ENCODE assay signal across 8 cellular contexts in the genomic region with DNA sequence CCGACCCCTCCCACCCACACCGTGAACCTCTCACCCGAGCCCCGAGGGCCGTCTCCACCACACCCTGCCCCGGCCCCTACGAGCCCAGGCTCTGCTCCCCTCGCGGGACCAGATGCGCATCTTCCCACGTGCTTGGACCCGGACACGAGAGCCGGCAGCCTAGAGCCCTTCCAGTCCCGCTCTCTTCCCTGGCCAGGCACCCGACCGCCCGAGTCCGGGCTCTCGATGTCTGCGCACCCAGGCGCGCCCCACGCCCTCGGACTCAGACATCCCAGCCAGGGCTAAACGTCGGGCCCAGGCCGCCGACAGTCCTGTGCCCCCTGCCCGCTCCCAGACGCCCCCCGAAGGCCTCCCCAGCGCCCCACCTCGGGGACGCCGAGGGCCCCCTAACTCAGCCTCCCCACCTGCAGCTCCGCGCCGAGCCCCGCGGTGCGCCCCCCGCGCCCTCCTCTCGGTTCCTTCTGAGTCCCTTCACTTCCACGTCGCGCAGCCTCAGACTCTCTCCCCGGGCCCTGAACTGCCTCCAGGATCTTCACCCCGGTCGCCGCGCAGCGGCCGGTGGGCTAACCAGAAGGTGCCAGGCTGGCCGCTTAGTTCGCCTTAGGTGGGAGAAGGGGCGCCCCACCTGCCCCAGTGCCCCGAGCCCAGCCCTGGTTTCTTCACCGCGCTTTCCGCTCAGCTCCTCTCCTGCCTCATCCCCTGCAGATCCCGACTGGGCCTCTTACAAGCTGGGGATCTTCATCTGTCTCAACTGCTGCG. TPM values are rescaled to one million over a fixed set of nuclear protein-coding genes. Genes with fewer than 3 reads are reported as not detected.
DNase-seq lines count a peak whose midpoint lies in the region; ATAC-seq and TF ChIP-seq lines count a peak whose summit lies in the region.

No MANE protein-coding gene starts in this region.

- H3K4me3 ChIP-seq in HUES6 (ENCODE audit: low read depth, low read length): peak overlapping the region; percentile 62
- H3K4me3 ChIP-seq in lower lobe of right lung: peak overlapping the region; percentile 67
- H3K4me3 ChIP-seq in thyroid gland (replicated peaks in 1 of 3): peak overlapping the region; percentile 1 to 62 (median 34)

- no peaks in the 10 kb centered on the region for H3K9me3 ChIP-seq in HUES6 (ENCODE audit: control insufficient read depth, insufficient read depth, low read depth, low read length)
- no peaks in the 10 kb centered on the region for H3K9me3 ChIP-seq in lower lobe of right lung
- H3K9me3 ChIP-seq in thyroid gland: no peaks in the 10 kb centered on the region

- peaks cover 2% of the 10 kb centered on the region for H3K36me3 Mint-ChIP-seq in chondrocyte (ENCODE audit: low read depth)

- H3K4me1 ChIP-seq in HUES6 (ENCODE audit: control insufficient read depth, insufficient read depth, low read length) (0 out of 2 replicates have a peak, but pooled peaks cover 3% of the 10 kb centered on the region), lower lobe of right lung (peaks cover 23% of the 10 kb centered on the region), thyroid gland (peaks cover 8 to 11% of the 10 kb centered on the region in 2 donors)

- H3K36me3 ChIP-seq in HUES6 (ENCODE audit: control insufficient read depth, insufficient read depth, low read length) (no peaks in the 10 kb centered on the region), lower lobe of right lung (no peaks in the 10 kb centered on the region), thyroid gland (no peaks in the 10 kb centered on the region)

- no peak for TF ChIP-seq POLR2A in thyroid gland (IDR thresholded peaks at IDR 0.05)

- TF ChIP-seq CTCF in chondrocyte (IDR thresholded peaks at IDR 0.05) (no peak), lower lobe of right lung (IDR thresholded peaks at IDR 0.05) (no peak), thyroid gland (IDR thresholded peaks at IDR 0.05) (no peak)

- no peaks in the 10 kb centered on the region for H3K9me3 Mint-ChIP-seq in chondrocyte (ENCODE audit: low read depth)

- H3K27me3 ChIP-seq in HUES6 (ENCODE audit: control insufficient read depth, insufficient read depth, low read length) (peaks cover 56% of the 10 kb centered on the region), lower lobe of right lung (ENCODE audit: low read depth) (peaks cover 11% of the 10 kb centered on the region), thyroid gland (no peaks in the 10 kb centered on the region)

- 12 to 19% methylated on average over 6 to 9 of the region's 64 CpGs for WGBS in thyroid gland, 2 donors

- intact Hi-C loops in lower lobe of right lung (cut with DNase I): no loop called here
- intact Hi-C loops in thyroid gland (cut with DNase I): no loop called here

- H3K27ac ChIP-seq in HUES6 (ENCODE audit: low read depth, low read length) (no peak overlapping the region), lower lobe of right lung (peak overlapping the region; percentile 76), thyroid gland (peak overlapping the region in 2 of 3 donors; percentile 2 to 28)

- peak overlapping the region; percentile 69 for H3K4me3 Mint-ChIP-seq in chondrocyte (ENCODE audit: unreplicated experiment)

- ATAC-seq in lower lobe of right lung (peak; percentile 62 to 69), GM21515 (IDR thresholded peaks at IDR 0.05; ENCODE audit: unreplicated experiment) (no peak), HG03432 (IDR thresholded peaks at IDR 0.05; ENCODE audit: unreplicated experiment) (no peak)

- no peak overlapping the region for H3K9ac ChIP-seq in HUES6 (ENCODE audit: low read length)

- no peak overlapping the region for H3K27ac Mint-ChIP-seq in chondrocyte (ENCODE audit: unreplicated experiment)

- peak; percentile 47 for DNase-seq in AG20443 (ENCODE audit: low spot score)
- peak; percentile 88 for DNase-seq in chondrocyte (ENCODE audit: low spot score)
- peak; percentile 57 for DNase-seq in lower lobe of right lung
- DNase-seq in thyroid gland: peak; percentile 13 to 17
- DNase-seq in NCI-H510A (lab: John Stamatoyannopoulos, UW): no peak

- H3K4me1 Mint-ChIP-seq in chondrocyte (ENCODE audit: low read depth): peaks cover 25% of the 10 kb centered on the region

- peaks cover 31% of the 10 kb centered on the region for H3K27me3 Mint-ChIP-seq in chondrocyte (ENCODE audit: low read depth)

RNA-seq across cellular contexts. Expression of gene ADAP2, which starts 0.7 kb away (rescaled TPM):
- total RNA-seq in chondrocyte: 0.32 to 1.3 TPM (median 0.64 TPM) in 3 replicates
- total RNA-seq in lower lobe of right lung: 31.5 TPM
- total RNA-seq in thyroid gland: 10 to 100 TPM in 3 of 4 donors, 1 to 10 TPM in 1; 6.3 to 14.9 (median 12.9) TPM

RNA-seq across cellular contexts. Expression of gene TEFM, which starts 16.4 kb away (rescaled TPM):
- total RNA-seq in chondrocyte (10.8 to 17.8 TPM (median 10.9 TPM) in 3 replicates), lower lobe of right lung (16.3 TPM), thyroid gland (10 to 100 TPM in 3 of 4 donors, 1 to 10 TPM in 1; 7.0 to 16.8 (median 13.5) TPM)

RNA-seq across cellular contexts. Expression of gene RNF135, which starts 48.4 kb away (rescaled TPM):
- total RNA-seq in chondrocyte (14.7 to 15.7 TPM (median 15.0 TPM) in 3 replicates), lower lobe of right lung (29.2 TPM), thyroid gland (10 to 100 TPM; 24.8 to 37.2 (median 31.7) TPM)

Comparison
In these comparisons a context has a peak if more than half of its experiments do, and no peak if none do; other contexts are left out.
1. ATAC-seq: peak in lower lobe of right lung (2 of 2); none in GM21515 (single experiment) and HG03432 (single experiment).
2. Peak in every context shown above with its lines, with median percentiles within 50 percentile points of each other: H3K4me3 ChIP-seq.